Comparison of ENCODE assay signal across 17 cellular contexts in genomic region chr1:228284521-228284920, GRCh38.
DNase-seq lines count a peak whose midpoint lies in the region; ATAC-seq, FAIRE-seq and TF ChIP-seq lines count a peak whose summit lies in the region.
"Had no signal": no experiment of that assay in that cellular context is flagged by ENCODE, and none has a peak within 500 bp of the region (broad histone marks: within the 10 kb centered on the region; RNA-seq: fewer than 3 reads in every experiment).

No MANE protein-coding gene starts in this region.

- H3K27me3 ChIP-seq in right cardiac atrium (ENCODE audit: control insufficient read depth, insufficient read depth) (no peaks in the 10 kb centered on the region), endodermal cell (ENCODE audit: control insufficient read depth, insufficient read depth, low read length, poor library complexity, severe bottlenecking) (no peaks in the 10 kb centered on the region), osteoblast (ENCODE audit: insufficient read depth, low read length) (no peaks in the 10 kb centered on the region), uterus (no peaks in the 10 kb centered on the region)

- no peaks in the 10 kb centered on the region for H3K9me3 Mint-ChIP-seq in endodermal cell
- H3K9me3 Mint-ChIP-seq: CD4-positive, alpha-beta T cell had no signal

- H2AFZ ChIP-seq in osteoblast (ENCODE audit: low read length): no peak overlapping the region

- H3K27me3 Mint-ChIP-seq in T-helper 17 cell (no peaks in the 10 kb centered on the region), endodermal cell (ENCODE audit: insufficient read depth) (no peaks in the 10 kb centered on the region)
- H3K27me3 Mint-ChIP-seq: B cell; CD4-positive, alpha-beta T cell had no signal

- no peak for TF ChIP-seq POLR2A in uterus (IDR thresholded peaks at IDR 0.05)

- no peaks in the 10 kb centered on the region for H3K9me3 ChIP-seq in right cardiac atrium (ENCODE audit: control insufficient read depth, low read length)
- H3K9me3 ChIP-seq in T-helper 17 cell (ENCODE audit: control insufficient read depth, low read length, poor library complexity, severe bottlenecking): no peaks in the 10 kb centered on the region
- no peaks in the 10 kb centered on the region for H3K9me3 ChIP-seq in endodermal cell (ENCODE audit: control insufficient read depth, low read length)
- H3K9me3 ChIP-seq in osteoblast (ENCODE audit: low read depth, low read length): no peaks in the 10 kb centered on the region
- no peaks in the 10 kb centered on the region for H3K9me3 ChIP-seq in uterus

- FAIRE-seq in GM19239 (lab: Jason Lieb, UNC): no peak
- FAIRE-seq: A204.1, HTR-8/SVneo had no signal

- no peaks in the 10 kb centered on the region for H3K79me2 ChIP-seq in osteoblast (ENCODE audit: insufficient read depth, low read length)

- no peak overlapping the region for H3K4me3 Mint-ChIP-seq in T-helper 17 cell
- no peak overlapping the region for H3K4me3 Mint-ChIP-seq in endodermal cell
- H3K4me3 Mint-ChIP-seq: B cell; CD4-positive, alpha-beta T cell; HFFc6 had no signal

- ATAC-seq in Right ventricle myocardium inferior (no peak), right cardiac atrium (no peak), T-helper 17 cell (no peak)

- H3K27ac Mint-ChIP-seq in T-helper 17 cell (peak overlapping the region; percentile 43), endodermal cell (no peak overlapping the region)
- H3K27ac Mint-ChIP-seq: B cell; CD4-positive, alpha-beta T cell; HFFc6 had no signal

- TF ChIP-seq CTCF in endodermal cell (conservative IDR thresholded peaks at IDR 0.05) (no peak), osteoblast (IDR thresholded peaks at IDR 0.05; ENCODE audit: extremely low read depth, low read depth, low read length) (no peak), uterus (IDR thresholded peaks at IDR 0.05) (no peak)

- H3K27ac ChIP-seq in right cardiac atrium (ENCODE audit: low read length): no peak overlapping the region
- H3K27ac ChIP-seq in endodermal cell (ENCODE audit: low read depth, low read length): no peak overlapping the region
- no peak overlapping the region for H3K27ac ChIP-seq in osteoblast (ENCODE audit: low read depth, low read length)
- no peak overlapping the region for H3K27ac ChIP-seq in uterus

- DNase-seq in Right ventricle myocardium inferior (ENCODE audit: missing footprints) (peak; percentile 23), right cardiac atrium (no peak), T-helper 17 cell (no peak), endodermal cell (peak; percentile 19), osteoblast (ENCODE audit: insufficient read length, low spot score, missing footprints) (peak; percentile 42), T-helper 1 cell (no peak), GM19239 (ENCODE audit: insufficient read length, low spot score) (no peak), uterus (no peak)
- DNase-seq: C1 segment of cervical spinal cord; Calu3; CD4-positive, alpha-beta T cell; DMS 273 treated with DMSO at 0.1 percent for 48 hours; HCEC 1CT; HFFc6 had no signal

- no peak overlapping the region for H3K4me2 ChIP-seq in osteoblast (ENCODE audit: insufficient read depth, low read length)

- H3K4me3 ChIP-seq in right cardiac atrium (ENCODE audit: low read length) (no peak overlapping the region), endodermal cell (ENCODE audit: low read length) (no peak overlapping the region), osteoblast (ENCODE audit: insufficient read depth, low read length) (no peak overlapping the region), uterus (no peak overlapping the region)

- H3K9ac ChIP-seq in endodermal cell (ENCODE audit: extremely low read depth, low read length, poor library complexity, severe bottlenecking): no peak overlapping the region

- intact Hi-C loops in Right ventricle myocardium inferior (cut with DNase I) (no loop called here), right cardiac atrium (cut with DNase I) (no loop called here), uterus (cut with DNase I; ENCODE audit: low total_unique reads) (no loop called here)

- H3K36me3 ChIP-seq in endodermal cell (ENCODE audit: control insufficient read depth, insufficient read depth, low read length): peaks cover 8% of the 10 kb centered on the region
- H3K36me3 ChIP-seq in osteoblast (ENCODE audit: insufficient read depth, low read length): no peaks in the 10 kb centered on the region
- no peaks in the 10 kb centered on the region for H3K36me3 ChIP-seq in uterus

- H3K36me3 Mint-ChIP-seq in T-helper 17 cell (ENCODE audit: low read depth): no peaks in the 10 kb centered on the region
- H3K36me3 Mint-ChIP-seq in endodermal cell (ENCODE audit: low read depth): peaks cover 41% of the 10 kb centered on the region

- H3K4me1 Mint-ChIP-seq in T-helper 17 cell (peaks cover 5% of the 10 kb centered on the region), endodermal cell (no peaks in the 10 kb centered on the region)
- H3K4me1 Mint-ChIP-seq: B cell had no signal

- H3K4me1 ChIP-seq in right cardiac atrium (ENCODE audit: control insufficient read depth, insufficient read depth, low read length): no peaks in the 10 kb centered on the region
- H3K4me1 ChIP-seq in endodermal cell (ENCODE audit: control insufficient read depth, insufficient read depth, low read length): no peaks in the 10 kb centered on the region
- H3K4me1 ChIP-seq in osteoblast (ENCODE audit: insufficient read depth, low read length): no peaks in the 10 kb centered on the region
- H3K4me1 ChIP-seq in uterus: no peaks in the 10 kb centered on the region

- no peaks in the 10 kb centered on the region for H4K20me1 ChIP-seq in osteoblast (ENCODE audit: insufficient read depth, low read length)

- WGBS in right cardiac atrium: 65% methylated on average over 6 of the region's 6 CpGs
- WGBS in endodermal cell (ENCODE audit: insufficient coverage in 1 of 2, insufficient read length in 1 of 2), 2 experiments: 94% methylated on average over 6 of the region's 6 CpGs

Comparison
In these comparisons a context has a peak if more than half of its experiments do, and no peak if none do; other contexts are left out.
1. DNase-seq: peak in Right ventricle myocardium inferior (single experiment), endodermal cell (single experiment) and osteoblast (single experiment); none in right cardiac atrium (0 of 3), T-helper 17 cell (0 of 3), T-helper 1 cell (0 of 5), GM19239 (single experiment) and uterus (0 of 2).